In genomic region chrX:123798735-123799430, GRCh38 we compare ENCODE assay signal across 8 cellular contexts.
A peak's percentile ranks its signal among the peaks of the same experiment; 100 is the strongest.
DNase-seq lines count a peak whose midpoint lies in the region; ATAC-seq, FAIRE-seq and TF ChIP-seq lines count a peak whose summit lies in the region.
"Not testable (repeated sequence)": the region's sequence is repeated elsewhere in the genome, so short reads cannot be mapped to it uniquely, and the experiment has no call there.

No MANE protein-coding gene starts in this region.

- not testable (repeated sequence) for H3K36me3 Mint-ChIP-seq in Calu3 (ENCODE audit: insufficient read depth, unreplicated experiment); endodermal cell (ENCODE audit: low read depth); nephron progenitor cell (ENCODE audit: low read depth)

- not testable (repeated sequence) for H3K9me3 ChIP-seq in endodermal cell (ENCODE audit: control insufficient read depth, low read length); upper lobe of right lung

- FAIRE-seq in GM19239 (lab: Jason Lieb, UNC) = peak; percentile 55

- intact Hi-C loops in Calu3 (cut with micrococcal nuclease; ENCODE audit: unreplicated experiment); upper lobe of right lung (cut with DNase I): not testable (repeated sequence)

- DNase-seq in Calu3 (peak; percentile 52), NCI-H1436 treated with DMSO at 0.1 percent for 48 hours (lab: John Stamatoyannopoulos, UW) (peak; percentile 70), NCI-H2196 (lab: John Stamatoyannopoulos, UW; ENCODE audit: unreplicated experiment) (peak; percentile 2), NCI-H774 (lab: John Stamatoyannopoulos, UW) (peak; percentile 41), endodermal cell (peak; percentile 18), upper lobe of right lung (peak; percentile 53)
- DNase-seq in GM19239 (ENCODE audit: insufficient read length, low spot score); nephron progenitor cell: not testable (repeated sequence)

- H3K9me3 Mint-ChIP-seq in Calu3 (ENCODE audit: low read depth, unreplicated experiment) = not testable (repeated sequence)
- H3K9me3 Mint-ChIP-seq in endodermal cell (peaks cover 37% of the 10 kb centered on the region), nephron progenitor cell (peaks cover 48% of the 10 kb centered on the region)

- WGBS in endodermal cell (ENCODE audit: insufficient coverage in 1 of 2, insufficient read length in 1 of 2), 2 experiments = 75 to 100% methylated on average over 3 to 11 of the region's 13 CpGs

- H3K36me3 ChIP-seq in endodermal cell (ENCODE audit: control insufficient read depth, insufficient read depth, low read length); upper lobe of right lung: not testable (repeated sequence)

- BruUV-seq in Calu3 (replicated peaks; lab: Mats Ljungman, UMichigan) = not testable (repeated sequence)

- not testable (repeated sequence) for H3K27me3 Mint-ChIP-seq in Calu3 (ENCODE audit: unreplicated experiment); endodermal cell (ENCODE audit: insufficient read depth); nephron progenitor cell (ENCODE audit: low read depth, poor library complexity)

- not testable (repeated sequence) for H3K27me3 ChIP-seq in endodermal cell (ENCODE audit: control insufficient read depth, insufficient read depth, low read length, poor library complexity, severe bottlenecking); upper lobe of right lung

- peaks cover 43% of the 10 kb centered on the region for H3K4me1 Mint-ChIP-seq in Calu3 (ENCODE audit: low read depth, unreplicated experiment)
- H3K4me1 Mint-ChIP-seq in endodermal cell = not testable (repeated sequence)
- H3K4me1 Mint-ChIP-seq in nephron progenitor cell = peaks cover 24% of the 10 kb centered on the region

- H3K27ac Mint-ChIP-seq in Calu3 (ENCODE audit: unreplicated experiment) (peak overlapping the region; percentile 58), nephron progenitor cell (peak overlapping the region; percentile 87)
- not testable (repeated sequence) for H3K27ac Mint-ChIP-seq in endodermal cell

- not testable (repeated sequence) for H3K27ac ChIP-seq in endodermal cell (ENCODE audit: low read depth, low read length); upper lobe of right lung

- not testable (repeated sequence) for H3K4me3 Mint-ChIP-seq in Calu3 (ENCODE audit: low read depth, unreplicated experiment); endodermal cell; nephron progenitor cell

- not testable (repeated sequence) for H3K4me1 ChIP-seq in endodermal cell (ENCODE audit: control insufficient read depth, insufficient read depth, low read length); upper lobe of right lung

- peak; percentile 68 for ATAC-seq in upper lobe of right lung

- CTCF ChIA-PET in Calu3 (lab: Charles Lee) = not testable (repeated sequence)

- TF ChIP-seq CTCF in Calu3 (IDR thresholded peaks at IDR 0.05; ENCODE audit: unreplicated experiment); endodermal cell (conservative IDR thresholded peaks at IDR 0.05); nephron progenitor cell (IDR thresholded peaks at IDR 0.05); upper lobe of right lung (IDR thresholded peaks at IDR 0.05): not testable (repeated sequence)

- not testable (repeated sequence) for H3K4me3 ChIP-seq in endodermal cell (ENCODE audit: low read length); upper lobe of right lung

- H3K9ac ChIP-seq in endodermal cell (ENCODE audit: extremely low read depth, low read length, poor library complexity, severe bottlenecking) = not testable (repeated sequence)
